In the genomic region with DNA sequence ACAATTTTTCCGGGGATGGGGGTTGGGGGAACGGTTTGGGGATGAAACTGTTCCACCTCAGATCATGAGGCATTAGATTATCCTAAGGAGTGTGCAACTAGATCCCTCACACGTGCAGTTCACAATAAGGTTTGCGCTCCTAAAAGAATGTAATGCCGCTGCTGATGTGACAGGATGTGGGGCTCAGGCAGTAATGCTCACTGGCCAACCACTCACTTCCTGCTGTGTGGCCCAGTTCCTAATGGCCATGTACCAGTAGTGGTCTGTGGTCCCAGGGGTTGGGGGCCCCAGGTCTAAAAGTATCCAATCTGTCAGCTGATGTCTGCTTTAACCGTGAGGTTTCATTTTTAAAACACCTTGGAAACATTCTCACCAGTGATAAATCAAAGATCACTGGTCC, we compare ENCODE assay signal across 8 cellular contexts. TPM values are rescaled to one million over a fixed set of nuclear protein-coding genes. Genes with fewer than 3 reads are reported as not detected.
DNase-seq lines count a peak whose midpoint lies in the region; ATAC-seq and TF ChIP-seq lines count a peak whose summit lies in the region.

No MANE protein-coding gene starts in this region.

- TF ChIP-seq CTCF in GM20000 (IDR thresholded peaks at IDR 0.05; ENCODE audit: extremely low read depth, missing control alignments) (no peak), RWPE1 (conservative IDR thresholded peaks at IDR 0.05; ENCODE audit: low read depth) (no peak), smooth muscle cell (IDR thresholded peaks at IDR 0.05; ENCODE audit: borderline replicate concordance, insufficient read depth, poor library complexity, severe bottlenecking) (no peak), progenitor cell of endocrine pancreas (IDR thresholded peaks at IDR 0.05; ENCODE audit: unreplicated experiment) (no peak)

- no peaks in the 10 kb centered on the region for H3K27me3 ChIP-seq in smooth muscle cell (ENCODE audit: low read depth)

- no peaks in the 10 kb centered on the region for H3K36me3 ChIP-seq in smooth muscle cell (ENCODE audit: low read depth)

- CTCF ChIA-PET in RWPE1 (lab: Yijun Ruan, JAX): interaction anchor here (0.6 to 1.2 kb wide), 2 partner anchors 26 to 28 kb away, joined by 3 to 6 read pairs; no protein-coding TSS in a partner anchor

- no peaks in the 10 kb centered on the region for H3K27me3 Mint-ChIP-seq in progenitor cell of endocrine pancreas

- H3K27ac ChIP-seq in RWPE1 (peak overlapping the region; percentile 80), epithelial cell of prostate (peak overlapping the region; percentile 88), smooth muscle cell (ENCODE audit: low read depth) (peak overlapping the region; percentile 53)

- H3K9me3 Mint-ChIP-seq in progenitor cell of endocrine pancreas (ENCODE audit: low read depth): no peaks in the 10 kb centered on the region

- peaks cover 9% of the 10 kb centered on the region for H3K79me2 ChIP-seq in smooth muscle cell (ENCODE audit: low read depth)

- H3K4me1 ChIP-seq in smooth muscle cell (ENCODE audit: low read depth): peaks cover 11% of the 10 kb centered on the region

- H3K4me1 Mint-ChIP-seq in progenitor cell of endocrine pancreas (ENCODE audit: low read depth): peaks cover 21% of the 10 kb centered on the region

- H3K9me3 ChIP-seq in smooth muscle cell (replicated peaks; ENCODE audit: low read depth): no peaks in the 10 kb centered on the region

- H3K4me3 ChIP-seq in smooth muscle cell: no peak overlapping the region

- ATAC-seq in activated CD4-positive, CD25-positive, alpha-beta regulatory T cell treated with anti-CD3 and anti-CD28 coated beads, Interleukin-2, amount 50 U/mL, for 24 hours: no peak

- H2AFZ ChIP-seq in smooth muscle cell (ENCODE audit: low read depth): no peak overlapping the region

- H4K20me1 ChIP-seq in smooth muscle cell (ENCODE audit: low read depth): no peaks in the 10 kb centered on the region

- H3K4me3 Mint-ChIP-seq in progenitor cell of endocrine pancreas (ENCODE audit: low read depth): no peak overlapping the region

- 88% methylated on average over 6 of the region's 6 CpGs for WGBS in smooth muscle cell (ENCODE audit: low lambda C conversion rate)

- no peaks in the 10 kb centered on the region for H3F3A ChIP-seq in smooth muscle cell (ENCODE audit: low read depth)

- POLR2A ChIA-PET in RWPE1 (lab: Yijun Ruan, JAX; ENCODE audit: low non-redundant PET): no interaction called here

- H3K9ac ChIP-seq in smooth muscle cell (ENCODE audit: low read depth): no peak overlapping the region

- no peak overlapping the region for H3K27ac Mint-ChIP-seq in progenitor cell of endocrine pancreas

- DNase-seq in GM20000 (ENCODE audit: low spot score): peak; percentile 31
- DNase-seq in RWPE1 (ENCODE audit: low spot score): no peak
- DNase-seq in epithelial cell of prostate (ENCODE audit: low read depth, low spot score): no peak
- DNase-seq in smooth muscle cell (lab: John Stamatoyannopoulos, UW; ENCODE audit: unreplicated experiment): no peak
- no peak for DNase-seq in progenitor cell of endocrine pancreas (ENCODE audit: low spot score, unreplicated experiment)
- no peak for DNase-seq in C1 segment of cervical spinal cord (lab: John Stamatoyannopoulos, UW)
- DNase-seq in SHP77 (lab: John Stamatoyannopoulos, UW): no peak

- peaks cover 7% of the 10 kb centered on the region for H3K36me3 Mint-ChIP-seq in progenitor cell of endocrine pancreas (ENCODE audit: insufficient read depth)

- peak overlapping the region; percentile 82 for H3K4me2 ChIP-seq in smooth muscle cell

RNA-seq across cellular contexts. Expression of a gene that starts 2.2 kb away (rescaled TPM):
- total RNA-seq in smooth muscle cell: 34.9 and 37.9 TPM in 2 replicates
- polyA plus RNA-seq in smooth muscle cell: 38.6 and 47.8 TPM in 2 replicates
- total RNA-seq in progenitor cell of endocrine pancreas: 13.6 and 15.7 TPM in 2 replicates

RNA-seq across cellular contexts. Expression of a gene that starts 51.1 kb away (rescaled TPM):
- 45.7 and 54.9 TPM in 2 replicates for total RNA-seq in smooth muscle cell
- polyA plus RNA-seq in smooth muscle cell: 15.5 and 16.9 TPM in 2 replicates
- 29.8 and 29.9 TPM in 2 replicates for total RNA-seq in progenitor cell of endocrine pancreas
